In the genomic region with DNA sequence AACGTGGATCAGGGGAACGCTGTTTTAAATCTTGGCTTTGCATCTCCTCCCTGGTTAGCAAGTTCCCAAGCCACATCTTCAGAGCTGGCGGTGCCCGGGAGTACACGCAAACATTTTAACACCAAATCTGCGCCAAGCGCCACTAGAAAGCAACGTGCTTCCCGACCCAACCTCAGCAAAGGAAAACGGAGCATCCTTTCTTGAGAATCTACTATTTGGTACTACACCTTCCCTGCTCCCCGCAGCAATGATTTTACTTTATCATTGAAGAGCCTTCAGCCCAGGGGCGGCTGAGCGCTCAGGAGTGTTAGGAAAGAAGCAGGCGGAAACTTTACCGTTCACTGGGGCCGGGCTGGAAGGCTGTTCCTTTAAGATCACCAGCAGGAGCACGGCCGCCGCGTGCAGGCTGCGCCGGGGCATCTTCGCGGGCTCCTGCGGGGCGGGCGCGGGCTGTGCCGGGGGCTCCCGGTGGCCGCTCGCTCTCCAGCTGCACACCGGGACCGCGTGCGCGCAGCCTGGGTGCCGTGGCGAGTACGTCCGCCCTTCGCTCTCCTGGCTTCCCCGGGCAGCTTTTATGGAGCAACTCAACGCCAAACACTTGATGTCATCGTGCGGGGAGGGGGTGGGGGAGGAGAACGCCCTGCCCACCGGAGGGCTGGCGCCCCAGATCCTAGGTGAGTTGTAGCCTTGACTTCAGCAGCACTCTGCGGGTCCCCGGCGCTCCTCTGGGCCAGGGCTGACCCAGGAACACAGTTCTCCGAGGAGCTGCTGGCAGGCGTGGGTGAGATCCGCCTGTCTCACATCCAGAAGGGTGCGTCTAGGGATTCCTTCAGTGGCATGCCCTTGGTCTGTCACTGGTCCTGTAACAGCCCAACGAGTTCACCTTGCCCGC, we compare ENCODE assay signal across 8 cellular contexts. TPM values are rescaled to one million over a fixed set of nuclear protein-coding genes. Genes with fewer than 3 reads are reported as not detected.
DNase-seq lines count a peak whose midpoint lies in the region; ATAC-seq and TF ChIP-seq lines count a peak whose summit lies in the region.

A gene (minus strand): TSS at position 546 of the 892 bp plus-strand sequence. CDS start 126 bp downstream, at position 420.

- peaks cover 11 to 22% of the 10 kb centered on the region in 2 donors for H3K4me1 Mint-ChIP-seq in stimulated activated naive B cell treated with anti-CD40 and anti-IgM and Interleukin-4, amounts not matched to agents 10 μg/mL and 1 μg/mL and 100 μg/mL, for 72 hours

- no peaks in the 10 kb centered on the region for H3K4me1 ChIP-seq in HAP-1

- no peak within 1 kb of the TSS for H3K27ac Mint-ChIP-seq in stimulated activated naive B cell treated with anti-CD40 and anti-IgM and Interleukin-4, amounts not matched to agents 10 μg/mL and 1 μg/mL and 100 μg/mL, for 72 hours

- H3K4me3 ChIP-seq in cardiac fibroblast (replicated peaks in 1 of 2; ENCODE audit: low read depth in 2 of 2, low read length in 2 of 2) = peak within 1 kb of the TSS; percentile 61 to 70
- H3K4me3 ChIP-seq in kidney epithelial cell (ENCODE audit: low read depth, low read length) = peak within 1 kb of the TSS; percentile 53
- H3K4me3 ChIP-seq in HAP-1 = no peak within 1 kb of the TSS

- no peaks in the 10 kb centered on the region for H3K36me3 Mint-ChIP-seq in stimulated activated naive B cell treated with anti-CD40 and anti-IgM and Interleukin-4, amounts not matched to agents 10 μg/mL and 1 μg/mL and 100 μg/mL, for 72 hours

- ATAC-seq in stimulated activated naive B cell treated with anti-CD40 and anti-IgM and Interleukin-4, amounts not matched to agents 10 μg/mL and 1 μg/mL and 100 μg/mL, for 72 hours (replicated peaks) = peak; percentile 65 to 69
- no peak for ATAC-seq in HG03135 (IDR thresholded peaks at IDR 0.05; ENCODE audit: unreplicated experiment)
- ATAC-seq in GM19035 (IDR thresholded peaks at IDR 0.05; ENCODE audit: unreplicated experiment) = no peak

- H3K9me3 Mint-ChIP-seq in stimulated activated naive B cell treated with anti-CD40 and anti-IgM and Interleukin-4, amounts not matched to agents 10 μg/mL and 1 μg/mL and 100 μg/mL, for 72 hours = peaks cover 2 to 7% of the 10 kb centered on the region in 2 donors

- peak within 1 kb of the TSS; percentile 73 to 78 for H3K4me3 Mint-ChIP-seq in stimulated activated naive B cell treated with anti-CD40 and anti-IgM and Interleukin-4, amounts not matched to agents 10 μg/mL and 1 μg/mL and 100 μg/mL, for 72 hours

- H3K27me3 Mint-ChIP-seq in stimulated activated naive B cell treated with anti-CD40 and anti-IgM and Interleukin-4, amounts not matched to agents 10 μg/mL and 1 μg/mL and 100 μg/mL, for 72 hours = peaks cover 66 to 81% of the 10 kb centered on the region in 2 donors

- in situ Hi-C loops in HAP-1 (cut with MboI; ENCODE audit: low sequenced_read_pairs) = no loop called here

- no peaks in the 10 kb centered on the region for H3K27me3 ChIP-seq in kidney epithelial cell (ENCODE audit: control insufficient read depth, insufficient read depth, low read length)
- H3K27me3 ChIP-seq in HAP-1 (ENCODE audit: low read depth) = peaks cover 100% of the 10 kb centered on the region

- DNase-seq in EH (ENCODE audit: low read depth) = peak; percentile 56
- peak; percentile 40 for DNase-seq in NCI-H2171 (lab: John Stamatoyannopoulos, UW)
- peak; percentile 53 to 63 for DNase-seq in cardiac fibroblast (ENCODE audit: low read depth in 2 of 2)
- no peak for DNase-seq in kidney epithelial cell (ENCODE audit: low read depth)
- no peak for DNase-seq in stimulated activated naive B cell treated with anti-CD40 and anti-IgM and Interleukin-4, amounts not matched to agents 10 μg/mL and 1 μg/mL and 100 μg/mL, for 72 hours
- DNase-seq in HAP-1 (ENCODE audit: low spot score in 2 of 2) = no peak

- TF ChIP-seq CTCF in cardiac fibroblast (IDR thresholded peaks at IDR 0.05; ENCODE audit: low read depth, low read length) (no peak), kidney epithelial cell (IDR thresholded peaks at IDR 0.05; ENCODE audit: insufficient read depth, low read length, poor library complexity, severe bottlenecking) (no peak)

- H3K9me3 ChIP-seq in HAP-1 = peaks cover 8% of the 10 kb centered on the region; the same call in 1 of the 2 replicates

- H3K36me3 ChIP-seq in kidney epithelial cell (ENCODE audit: control insufficient read depth, insufficient read depth, low read length) (no peaks in the 10 kb centered on the region), HAP-1 (replicated peaks) (no peaks in the 10 kb centered on the region)

RNA-seq across cellular contexts. Expression of the gene that starts here (rescaled TPM):
- 2.9 and 4.3 TPM in 2 replicates for total RNA-seq in kidney epithelial cell

Comparison
In these comparisons a context has a peak if more than half of its experiments do, and no peak if none do; other contexts are left out.
1. DNase-seq: peak in EH (single experiment), NCI-H2171 (single experiment) and cardiac fibroblast (2 of 2); none in kidney epithelial cell (single experiment), stimulated activated naive B cell treated with anti-CD40 and anti-IgM and Interleukin-4, amounts not matched to agents 10 μg/mL and 1 μg/mL and 100 μg/mL, for 72 hours (single experiment) and HAP-1 (0 of 2).
2. ATAC-seq: peak in stimulated activated naive B cell treated with anti-CD40 and anti-IgM and Interleukin-4, amounts not matched to agents 10 μg/mL and 1 μg/mL and 100 μg/mL, for 72 hours (2 of 2); none in HG03135 (single experiment) and GM19035 (single experiment).